Comparison of ENCODE assay signal across 1 cellular context in genomic region chr6:27831434-27832081, GRCh38.
TF ChIP-seq lines count a peak whose summit lies in the region.
"Not testable (repeated sequence)": the region's sequence is repeated elsewhere in the genome, so short reads cannot be mapped to it uniquely, and the experiment has no call there.

No MANE protein-coding gene starts in this region.

TF ChIP-seq in HepG2, 621 proteins besides CTCF, POLR2A, EP300 and RAD21 (continued from another document and continues in another):
- TF ChIP-seq HMGXB4 (CRISPR knock-in tag; IDR thresholded peaks at IDR 0.05; ENCODE audit: borderline replicate concordance in 1 of 2, low read depth in 1 of 2) (peak in 1 of 2 experiments; percentile 92; a peak in 3 of 4 replicates), SOX5 (CRISPR knock-in tag; IDR thresholded peaks at IDR 0.05; ENCODE audit: borderline replicate concordance) (peak; percentile 65; the same call in 1 of the 2 replicates), ISL2 (CRISPR knock-in tag; IDR thresholded peaks at IDR 0.05) (peak; percentile 72; the same call in 1 of the 2 replicates), CREB1 (CRISPR knock-in tag; IDR thresholded peaks at IDR 0.05) (peak; percentile 66), SMAD3 (CRISPR knock-in tag; IDR thresholded peaks at IDR 0.05) (peak; percentile 78), HDAC2 (CRISPR knock-in tag; IDR thresholded peaks at IDR 0.05) (peak; percentile 63; the same call in 1 of the 2 replicates), RBM39 (IDR thresholded peaks at IDR 0.05; ENCODE audit: low read depth, low read length, poor library complexity, severe bottlenecking) (peak; percentile 51), ATF1 (CRISPR knock-in tag; IDR thresholded peaks at IDR 0.05) (peak; percentile 54; the same call in 1 of the 2 replicates), SIX4 (CRISPR knock-in tag; IDR thresholded peaks at IDR 0.05) (0 out of 2 replicates have a peak, but pooled peaks have one; percentile 63), ZNF574 (CRISPR knock-in tag; IDR thresholded peaks at IDR 0.05) (peak; percentile 87), ZSCAN29 (CRISPR knock-in tag; conservative IDR thresholded peaks at IDR 0.05) (0 out of 2 replicates have a peak, but pooled peaks have one; percentile 37), MYNN (CRISPR knock-in tag; IDR thresholded peaks at IDR 0.05; ENCODE audit: low read depth) (0 out of 2 replicates have a peak, but pooled peaks have one; percentile 43), KDM4B (CRISPR knock-in tag; IDR thresholded peaks at IDR 0.05) (0 out of 2 replicates have a peak, but pooled peaks have one; percentile 40), KMT2A (CRISPR knock-in tag; IDR thresholded peaks at IDR 0.05) (peak; percentile 65; the same call in 1 of the 2 replicates), RXRB (CRISPR knock-in tag; IDR thresholded peaks at IDR 0.05; ENCODE audit: borderline replicate concordance) (peak; percentile 52; the same call in 1 of the 2 replicates), POLR2G (IDR thresholded peaks at IDR 0.05; ENCODE audit: low read depth, low read length) (peak; percentile 64; the same call in 1 of the 2 replicates), ZKSCAN8 (CRISPR knock-in tag; IDR thresholded peaks at IDR 0.05; ENCODE audit: borderline replicate concordance) (peak; percentile 55; the same call in 1 of the 2 replicates), ZNF362 (CRISPR knock-in tag; IDR thresholded peaks at IDR 0.05; ENCODE audit: borderline replicate concordance) (peak; percentile 75; the same call in 1 of the 2 replicates), KDM2A (CRISPR knock-in tag; IDR thresholded peaks at IDR 0.05; ENCODE audit: borderline replicate concordance, low read depth) (peak; percentile 92), HMG20B (CRISPR knock-in tag; conservative IDR thresholded peaks at IDR 0.05) (0 out of 2 replicates have a peak, but pooled peaks have one; percentile 42), ZNF639 (CRISPR knock-in tag; conservative IDR thresholded peaks at IDR 0.05) (peak; percentile 56; the same call in 1 of the 2 replicates), HNF1A (IDR thresholded peaks at IDR 0.05; ENCODE audit: low read depth) (peak; percentile 32; the same call in 1 of the 2 replicates), FOXP4 (CRISPR knock-in tag; IDR thresholded peaks at IDR 0.05) (peak; percentile 70), KLF12 (CRISPR knock-in tag; IDR thresholded peaks at IDR 0.05; ENCODE audit: borderline replicate concordance) (peak; percentile 44; the same call in 1 of the 2 replicates), STAT5B (CRISPR knock-in tag; IDR thresholded peaks at IDR 0.05) (peak; percentile 74; the same call in 1 of the 2 replicates), ARID4A (CRISPR knock-in tag; IDR thresholded peaks at IDR 0.05; ENCODE audit: borderline replicate concordance) (peak; percentile 49; the same call in 1 of the 2 replicates), HNRNPLL (IDR thresholded peaks at IDR 0.05; ENCODE audit: low read depth, low read length, poor library complexity, severe bottlenecking) (peak; percentile 62), ZNF687 (CRISPR knock-in tag; IDR thresholded peaks at IDR 0.05) (peak; percentile 22; the same call in 1 of the 2 replicates)
- TF ChIP-seq CREB1 (IDR thresholded peaks at IDR 0.05); HNF1A (CRISPR knock-in tag; IDR thresholded peaks at IDR 0.05; ENCODE audit: borderline replicate concordance): not testable (repeated sequence)
